In genomic region chr5:70461984-70462383, GRCh38 we compare ENCODE assay signal across 7 cellular contexts.
A peak's percentile ranks its signal among the peaks of the same experiment; 100 is the strongest.
DNase-seq lines count a peak whose midpoint lies in the region; ATAC-seq and TF ChIP-seq lines count a peak whose summit lies in the region.
"Not testable (repeated sequence)": the region's sequence is repeated elsewhere in the genome, so short reads cannot be mapped to it uniquely, and the experiment has no call there.

No MANE protein-coding gene starts in this region.

- not testable (repeated sequence) for H3K27me3 Mint-ChIP-seq in naive thymus-derived CD4-positive, alpha-beta T cell; stimulated activated naive B cell treated with anti-CD40 and anti-IgM and Interleukin-4, amounts not matched to agents 10 μg/mL and 1 μg/mL and 100 μg/mL, for 72 hours

- intact Hi-C loops in Right ventricle myocardium superior (cut with DNase I); left ventricle myocardium superior (cut with micrococcal nuclease); left lung (cut with DNase I); naive thymus-derived CD4-positive, alpha-beta T cell (cut with micrococcal nuclease); sciatic nerve (cut with DNase I); upper lobe of right lung (cut with DNase I): not testable (repeated sequence)

- not testable (repeated sequence) for H3K27ac ChIP-seq in left lung; naive thymus-derived CD4-positive, alpha-beta T cell (ENCODE audit: low read depth, low read length); upper lobe of right lung

- not testable (repeated sequence) for H3K4me1 ChIP-seq in left lung; naive thymus-derived CD4-positive, alpha-beta T cell (ENCODE audit: control insufficient read depth in 2 of 2, insufficient read depth in 2 of 2, low read length in 2 of 2); upper lobe of right lung

- DNase-seq in Right ventricle myocardium superior; left ventricle myocardium superior; left lung; naive thymus-derived CD4-positive, alpha-beta T cell; sciatic nerve (ENCODE audit: low spot score); stimulated activated naive B cell treated with anti-CD40 and anti-IgM and Interleukin-4, amounts not matched to agents 10 μg/mL and 1 μg/mL and 100 μg/mL, for 72 hours; upper lobe of right lung: not testable (repeated sequence)

- H3K27me3 ChIP-seq in left lung; naive thymus-derived CD4-positive, alpha-beta T cell (ENCODE audit: control insufficient read depth in 2 of 2, insufficient read depth in 2 of 2, low read length in 2 of 2); upper lobe of right lung: not testable (repeated sequence)

- H3K9me3 ChIP-seq in left lung; naive thymus-derived CD4-positive, alpha-beta T cell (ENCODE audit: control insufficient read depth in 2 of 3, low read length in 3 of 3); upper lobe of right lung: not testable (repeated sequence)

- H3K4me1 Mint-ChIP-seq in naive thymus-derived CD4-positive, alpha-beta T cell; stimulated activated naive B cell treated with anti-CD40 and anti-IgM and Interleukin-4, amounts not matched to agents 10 μg/mL and 1 μg/mL and 100 μg/mL, for 72 hours: not testable (repeated sequence)

- H3K9me3 Mint-ChIP-seq in naive thymus-derived CD4-positive, alpha-beta T cell; stimulated activated naive B cell treated with anti-CD40 and anti-IgM and Interleukin-4, amounts not matched to agents 10 μg/mL and 1 μg/mL and 100 μg/mL, for 72 hours: not testable (repeated sequence)

- not testable (repeated sequence) for H3K36me3 ChIP-seq in left lung; naive thymus-derived CD4-positive, alpha-beta T cell (ENCODE audit: control insufficient read depth in 2 of 3, insufficient read depth in 3 of 3, low read length in 3 of 3); upper lobe of right lung

- H3K27ac Mint-ChIP-seq in naive thymus-derived CD4-positive, alpha-beta T cell; stimulated activated naive B cell treated with anti-CD40 and anti-IgM and Interleukin-4, amounts not matched to agents 10 μg/mL and 1 μg/mL and 100 μg/mL, for 72 hours: not testable (repeated sequence)

- CTCF ChIA-PET in naive thymus-derived CD4-positive, alpha-beta T cell (lab: Charles Lee) = not testable (repeated sequence)

- not testable (repeated sequence) for H3K4me3 Mint-ChIP-seq in naive thymus-derived CD4-positive, alpha-beta T cell; stimulated activated naive B cell treated with anti-CD40 and anti-IgM and Interleukin-4, amounts not matched to agents 10 μg/mL and 1 μg/mL and 100 μg/mL, for 72 hours

- H3K4me3 ChIP-seq in left lung; naive thymus-derived CD4-positive, alpha-beta T cell (ENCODE audit: low read length); upper lobe of right lung: not testable (repeated sequence)

- POLR2A ChIA-PET in naive thymus-derived CD4-positive, alpha-beta T cell (lab: Charles Lee) = not testable (repeated sequence)

- not testable (repeated sequence) for H3K36me3 Mint-ChIP-seq in naive thymus-derived CD4-positive, alpha-beta T cell; stimulated activated naive B cell treated with anti-CD40 and anti-IgM and Interleukin-4, amounts not matched to agents 10 μg/mL and 1 μg/mL and 100 μg/mL, for 72 hours

- peak; percentile 27 for ATAC-seq in Right ventricle myocardium superior (ENCODE audit: poor library complexity)
- ATAC-seq in left ventricle myocardium superior = peak; percentile 18
- ATAC-seq in left lung = peak; percentile 39
- peak; percentile 29 for ATAC-seq in naive thymus-derived CD4-positive, alpha-beta T cell
- peak; percentile 53 for ATAC-seq in sciatic nerve
- peak; percentile 34 to 35 for ATAC-seq in stimulated activated naive B cell treated with anti-CD40 and anti-IgM and Interleukin-4, amounts not matched to agents 10 μg/mL and 1 μg/mL and 100 μg/mL, for 72 hours (replicated peaks)
- ATAC-seq in upper lobe of right lung = peak; percentile 14

- not testable (repeated sequence) for TF ChIP-seq CTCF in left lung (IDR thresholded peaks at IDR 0.05); upper lobe of right lung (IDR thresholded peaks at IDR 0.05)
